1 cellular context compared by ENCODE assay signal in genomic region chr11:114442559-114442958, GRCh38.
A peak's percentile ranks its signal among the peaks of the same experiment; 100 is the strongest.
TF ChIP-seq lines count a peak whose summit lies in the region.

No MANE protein-coding gene starts in this region.

TF ChIP-seq in K562, 482 proteins besides CTCF, POLR2A, EP300 and RAD21:
- TF ChIP-seq NFE2 (IDR thresholded peaks at IDR 0.05; ENCODE audit: low read depth) (peak; percentile 55), ZNF316 (IDR thresholded peaks at IDR 0.05) (peak; percentile 10; the same call in 1 of the 2 replicates), SREBF1 (IDR thresholded peaks at IDR 0.05; ENCODE audit: borderline replicate concordance, low read depth, low read length) (no peak), GATAD2B (IDR thresholded peaks at IDR 0.05; ENCODE audit: borderline replicate concordance) (peak; percentile 46; the same call in 1 of the 2 replicates), CBFA2T2 (conservative IDR thresholded peaks at IDR 0.05) (peak; percentile 44; the same call in 1 of the 2 replicates), CBFA2T3 (IDR thresholded peaks at IDR 0.05) (peak; percentile 73), ARID1B (IDR thresholded peaks at IDR 0.05) (peak; percentile 77), POLR2H (tag; IDR thresholded peaks at IDR 0.05; ENCODE audit: low read depth) (peak; percentile 27; the same call in 1 of the 2 replicates), TCF3 (CRISPR knock-in tag; IDR thresholded peaks at IDR 0.05) (peak; percentile 56), DPF2 (IDR thresholded peaks at IDR 0.05) (peak; percentile 68; the same call in 1 of the 2 replicates), SMARCB1 (IDR thresholded peaks at IDR 0.05; ENCODE audit: insufficient read length, low read depth) (peak; percentile 21), MAFG (tag; conservative IDR thresholded peaks at IDR 0.05) (peak; percentile 17; the same call in 1 of the 2 replicates), TAL1 (IDR thresholded peaks at IDR 0.05) (peak; percentile 52; the same call in 1 of the 2 replicates), ZNF197 (CRISPR knock-in tag; IDR thresholded peaks at IDR 0.05; ENCODE audit: low read depth) (no peak), TEAD4 (IDR thresholded peaks at IDR 0.05; ENCODE audit: low read length) (peak; percentile 23; the same call in 1 of the 2 replicates), TEAD4 (CRISPR knock-in tag; IDR thresholded peaks at IDR 0.05; ENCODE audit: borderline replicate concordance) (no peak), CEBPG (CRISPR knock-in tag; IDR thresholded peaks at IDR 0.05) (no peak), CEBPG (tag; conservative IDR thresholded peaks at IDR 0.05 in 1 of 2, IDR thresholded peaks at IDR 0.05 in 1 of 2) (no peak), POLR2AphosphoS5 (IDR thresholded peaks at IDR 0.05; ENCODE audit: control insufficient read depth, insufficient read depth, low read depth, low read length) (0 out of 2 replicates have a peak, but pooled peaks have one; percentile 21), SMARCA4 (IDR thresholded peaks at IDR 0.05) (peak; percentile 73)
- TF ChIP-seq, protein P1, sequence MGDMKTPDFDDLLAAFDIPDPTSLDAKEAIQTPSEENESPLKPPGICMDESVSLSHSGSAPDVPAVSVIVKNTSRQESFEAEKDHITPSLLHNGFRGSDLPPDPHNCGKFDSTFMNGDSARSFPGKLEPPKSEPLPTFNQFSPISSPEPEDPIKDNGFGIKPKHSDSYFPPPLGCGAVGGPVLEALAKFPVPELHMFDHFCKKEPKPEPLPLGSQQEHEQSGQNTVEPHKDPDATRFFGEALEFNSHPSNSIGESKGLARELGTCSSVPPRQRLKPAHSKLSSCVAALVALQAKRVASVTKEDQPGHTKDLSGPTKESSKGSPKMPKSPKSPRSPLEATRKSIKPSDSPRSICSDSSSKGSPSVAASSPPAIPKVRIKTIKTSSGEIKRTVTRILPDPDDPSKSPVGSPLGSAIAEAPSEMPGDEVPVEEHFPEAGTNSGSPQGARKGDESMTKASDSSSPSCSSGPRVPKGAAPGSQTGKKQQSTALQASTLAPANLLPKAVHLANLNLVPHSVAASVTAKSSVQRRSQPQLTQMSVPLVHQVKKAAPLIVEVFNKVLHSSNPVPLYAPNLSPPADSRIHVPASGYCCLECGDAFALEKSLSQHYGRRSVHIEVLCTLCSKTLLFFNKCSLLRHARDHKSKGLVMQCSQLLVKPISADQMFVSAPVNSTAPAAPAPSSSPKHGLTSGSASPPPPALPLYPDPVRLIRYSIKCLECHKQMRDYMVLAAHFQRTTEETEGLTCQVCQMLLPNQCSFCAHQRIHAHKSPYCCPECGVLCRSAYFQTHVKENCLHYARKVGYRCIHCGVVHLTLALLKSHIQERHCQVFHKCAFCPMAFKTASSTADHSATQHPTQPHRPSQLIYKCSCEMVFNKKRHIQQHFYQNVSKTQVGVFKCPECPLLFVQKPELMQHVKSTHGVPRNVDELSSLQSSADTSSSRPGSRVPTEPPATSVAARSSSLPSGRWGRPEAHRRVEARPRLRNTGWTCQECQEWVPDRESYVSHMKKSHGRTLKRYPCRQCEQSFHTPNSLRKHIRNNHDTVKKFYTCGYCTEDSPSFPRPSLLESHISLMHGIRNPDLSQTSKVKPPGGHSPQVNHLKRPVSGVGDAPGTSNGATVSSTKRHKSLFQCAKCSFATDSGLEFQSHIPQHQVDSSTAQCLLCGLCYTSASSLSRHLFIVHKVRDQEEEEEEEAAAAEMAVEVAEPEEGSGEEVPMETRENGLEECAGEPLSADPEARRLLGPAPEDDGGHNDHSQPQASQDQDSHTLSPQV (IDR thresholded peaks at IDR 0.05) = peak; percentile 50; the same call in 1 of the 2 replicates
- TF ChIP-seq, protein P2, sequence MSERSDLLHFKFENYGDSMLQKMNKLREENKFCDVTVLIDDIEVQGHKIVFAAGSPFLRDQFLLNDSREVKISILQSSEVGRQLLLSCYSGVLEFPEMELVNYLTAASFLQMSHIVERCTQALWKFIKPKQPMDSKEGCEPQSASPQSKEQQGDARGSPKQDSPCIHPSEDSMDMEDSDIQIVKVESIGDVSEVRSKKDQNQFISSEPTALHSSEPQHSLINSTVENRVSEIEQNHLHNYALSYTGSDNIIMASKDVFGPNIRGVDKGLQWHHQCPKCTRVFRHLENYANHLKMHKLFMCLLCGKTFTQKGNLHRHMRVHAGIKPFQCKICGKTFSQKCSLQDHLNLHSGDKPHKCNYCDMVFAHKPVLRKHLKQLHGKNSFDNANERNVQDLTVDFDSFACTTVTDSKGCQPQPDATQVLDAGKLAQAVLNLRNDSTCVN (CRISPR knock-in tag; IDR thresholded peaks at IDR 0.05) = no peak
